9 cellular contexts compared by ENCODE assay signal in the genomic region with DNA sequence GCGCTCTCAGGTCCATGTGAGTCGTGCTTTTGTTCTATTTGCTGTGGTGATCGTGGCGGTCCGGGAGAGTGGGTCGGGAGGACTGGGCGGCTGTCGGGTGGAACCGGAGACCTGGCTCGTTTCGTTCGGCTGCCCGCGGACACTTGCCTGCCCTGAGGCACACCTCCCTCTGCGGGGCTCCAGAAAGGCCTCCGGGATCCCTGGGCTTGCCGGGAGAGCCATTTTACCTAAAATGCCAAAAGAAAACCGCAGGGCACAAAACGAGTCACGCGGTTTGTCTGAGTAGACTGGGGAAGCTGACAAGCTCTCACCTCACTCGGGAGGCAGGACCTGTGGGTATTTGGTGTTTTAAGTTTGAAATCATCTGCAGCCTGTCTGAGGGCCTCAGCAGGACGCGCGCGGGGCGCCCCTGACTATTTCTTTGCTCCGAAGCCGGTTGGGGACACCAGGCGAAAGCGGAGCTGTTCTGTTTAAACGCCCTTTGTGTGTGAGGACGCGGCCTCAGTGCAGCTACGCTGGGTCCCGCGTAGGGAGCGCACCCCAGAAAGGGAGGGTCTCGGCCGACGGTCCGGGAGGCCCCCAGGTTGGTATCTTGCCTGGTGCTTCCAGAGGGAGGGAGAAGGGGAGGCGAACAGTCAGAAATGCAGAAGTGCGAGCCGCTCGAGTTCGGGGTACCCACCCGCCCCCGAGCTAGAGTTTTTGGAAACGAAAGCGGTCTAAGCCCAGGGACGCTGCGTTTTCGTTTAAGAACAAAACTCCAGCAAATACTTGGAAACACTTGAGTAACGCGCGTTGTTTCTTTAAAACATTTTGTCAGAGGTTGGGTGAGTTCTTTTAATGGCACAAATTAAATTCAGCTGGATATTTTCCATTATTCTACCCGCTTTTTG. TPM values are rescaled to one million over a fixed set of nuclear protein-coding genes. Genes with fewer than 3 reads are reported as not detected.
DNase-seq lines count a peak whose midpoint lies in the region; ATAC-seq and TF ChIP-seq lines count a peak whose summit lies in the region.
"Had no signal": no experiment of that assay in that cellular context is flagged by ENCODE, and none has a peak within 500 bp of the region (broad histone marks: within the 10 kb centered on the region; RNA-seq: fewer than 3 reads in every experiment).

No MANE protein-coding gene starts in this region.

- ATAC-seq in heart left ventricle (no peak), left cardiac atrium (no peak), GM18505 (IDR thresholded peaks at IDR 0.05; ENCODE audit: unreplicated experiment) (no peak), GM18517 (IDR thresholded peaks at IDR 0.05; ENCODE audit: unreplicated experiment) (no peak)

- H3K4me1 Mint-ChIP-seq in activated naive CD8-positive, alpha-beta T cell (ENCODE audit: low read depth): peaks cover 22% of the 10 kb centered on the region

- H3K4me3 Mint-ChIP-seq in activated naive CD8-positive, alpha-beta T cell: peak overlapping the region; percentile 79

- no peaks in the 10 kb centered on the region for H3K36me3 Mint-ChIP-seq in activated naive CD8-positive, alpha-beta T cell

- no peaks in the 10 kb centered on the region for H3K9me3 ChIP-seq in heart left ventricle
- H3K9me3 ChIP-seq in liver (ENCODE audit: control insufficient read depth in 4 of 4, low read length in 3 of 4): peaks cover 0 to 11% (median under 1%) of the 10 kb centered on the region in 4 donors
- no peaks in the 10 kb centered on the region for H3K9me3 ChIP-seq in uterus

- H3K4me1 ChIP-seq in heart left ventricle (peaks cover 0 to 26% (median 12%) of the 10 kb centered on the region in 12 donors), liver (ENCODE audit: control insufficient read depth in 4 of 4, insufficient read depth in 4 of 4, low read length in 3 of 4) (peaks cover 15 to 20% (median 16%) of the 10 kb centered on the region in 4 donors), uterus (peaks cover 0 to 11% of the 10 kb centered on the region in 2 donors)

- no peaks in the 10 kb centered on the region for H3K36me3 ChIP-seq in heart left ventricle
- H3K36me3 ChIP-seq in liver (ENCODE audit: control insufficient read depth in 4 of 4, insufficient read depth in 3 of 4, low read depth in 1 of 4, low read length in 3 of 4): no peaks in the 10 kb centered on the region
- H3K36me3 ChIP-seq in uterus: no peaks in the 10 kb centered on the region

- TF ChIP-seq POLR2A in heart left ventricle (IDR thresholded peaks at IDR 0.05) (no peak), uterus (IDR thresholded peaks at IDR 0.05) (no peak), GM18505 (IDR thresholded peaks at IDR 0.05; ENCODE audit: borderline replicate concordance, extremely low read depth, insufficient read depth, insufficient read length) (no peak)

- no peak for TF ChIP-seq CTCF in heart left ventricle (IDR thresholded peaks at IDR 0.05)
- no peak for TF ChIP-seq CTCF in liver (IDR thresholded peaks at IDR 0.05; ENCODE audit: low read depth, low read length, missing input control)
- no peak for TF ChIP-seq CTCF in uterus (IDR thresholded peaks at IDR 0.05)

- no peak for DNase-seq in heart left ventricle
- DNase-seq in left cardiac atrium: no peak
- no peak for DNase-seq in uterus
- no peak for DNase-seq in stimulated activated naive CD4-positive, alpha-beta T cell treated with Interleukin-2 at 50 U/mL for 16 hours (lab: John Stamatoyannopoulos, UW)

- peaks cover 70% of the 10 kb centered on the region for H3K27me3 Mint-ChIP-seq in activated naive CD8-positive, alpha-beta T cell

- no peak overlapping the region for H3K27ac ChIP-seq in heart left ventricle
- no peak overlapping the region for H3K27ac ChIP-seq in liver (ENCODE audit: low read depth in 1 of 2, low read length in 2 of 2)
- peak overlapping the region in 1 of 2 donors; percentile 17 for H3K27ac ChIP-seq in uterus

- no peak for TF ChIP-seq RAD21 in liver (IDR thresholded peaks at IDR 0.05)

- H3K27me3 ChIP-seq in heart left ventricle (peaks cover 50 to 99% (median 91%) of the 10 kb centered on the region in 9 donors), liver (ENCODE audit: control insufficient read depth in 4 of 4, insufficient read depth in 4 of 4, low read length in 3 of 4) (peaks cover 4 to 36% (median 23%) of the 10 kb centered on the region in 4 donors), uterus (peaks cover 0 to 63% of the 10 kb centered on the region in 2 donors)

- no peak overlapping the region for H3K27ac Mint-ChIP-seq in activated naive CD8-positive, alpha-beta T cell

- H3K4me3 ChIP-seq in heart left ventricle (peak overlapping the region; percentile 8 to 45 (median 26)), liver (ENCODE audit: low read depth in 1 of 3, low read length in 3 of 3) (peak overlapping the region in 2 of 3 donors; percentile 22 to 50), uterus (peak overlapping the region; percentile 13 to 17)

- 2 to 5% (median 4%) methylated on average over 41 to 58 of the region's 58 CpGs for WGBS in heart left ventricle, 4 donors
- 5% methylated on average over 58 of the region's 58 CpGs for WGBS in liver

- intact Hi-C loops in heart left ventricle (cut with DNase I): no loop called here
- intact Hi-C loops in left cardiac atrium (cut with DNase I): no loop called here
- intact Hi-C loops in uterus (cut with DNase I; ENCODE audit: low total_unique reads): no loop called here

- H3K9me3 Mint-ChIP-seq in activated naive CD8-positive, alpha-beta T cell (ENCODE audit: low read depth): no peaks in the 10 kb centered on the region

- no peak overlapping the region for H3K9ac ChIP-seq in liver (ENCODE audit: low read depth in 1 of 2, low read length in 2 of 2)

TF ChIP-seq in liver, 16 proteins besides CTCF, POLR2A, EP300 and RAD21:
- TF ChIP-seq FOXA1 (IDR thresholded peaks at IDR 0.05) (no peak), GABPA (IDR thresholded peaks at IDR 0.05 in 1 of 2, conservative IDR thresholded peaks at IDR 0.05 in 1 of 2) (no peak), HNF4G (IDR thresholded peaks at IDR 0.05) (no peak), NR2F2 (IDR thresholded peaks at IDR 0.05) (no peak), HNF4A (conservative IDR thresholded peaks at IDR 0.05) (no peak), TAF1 (conservative IDR thresholded peaks at IDR 0.05) (no peak), JUND (IDR thresholded peaks at IDR 0.05) (no peak), FOXA2 (IDR thresholded peaks at IDR 0.05) (no peak)
- TF ChIP-seq, protein P1, sequence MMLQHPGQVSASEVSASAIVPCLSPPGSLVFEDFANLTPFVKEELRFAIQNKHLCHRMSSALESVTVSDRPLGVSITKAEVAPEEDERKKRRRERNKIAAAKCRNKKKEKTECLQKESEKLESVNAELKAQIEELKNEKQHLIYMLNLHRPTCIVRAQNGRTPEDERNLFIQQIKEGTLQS (IDR thresholded peaks at IDR 0.05): no peak
- TF ChIP-seq, protein P2, sequence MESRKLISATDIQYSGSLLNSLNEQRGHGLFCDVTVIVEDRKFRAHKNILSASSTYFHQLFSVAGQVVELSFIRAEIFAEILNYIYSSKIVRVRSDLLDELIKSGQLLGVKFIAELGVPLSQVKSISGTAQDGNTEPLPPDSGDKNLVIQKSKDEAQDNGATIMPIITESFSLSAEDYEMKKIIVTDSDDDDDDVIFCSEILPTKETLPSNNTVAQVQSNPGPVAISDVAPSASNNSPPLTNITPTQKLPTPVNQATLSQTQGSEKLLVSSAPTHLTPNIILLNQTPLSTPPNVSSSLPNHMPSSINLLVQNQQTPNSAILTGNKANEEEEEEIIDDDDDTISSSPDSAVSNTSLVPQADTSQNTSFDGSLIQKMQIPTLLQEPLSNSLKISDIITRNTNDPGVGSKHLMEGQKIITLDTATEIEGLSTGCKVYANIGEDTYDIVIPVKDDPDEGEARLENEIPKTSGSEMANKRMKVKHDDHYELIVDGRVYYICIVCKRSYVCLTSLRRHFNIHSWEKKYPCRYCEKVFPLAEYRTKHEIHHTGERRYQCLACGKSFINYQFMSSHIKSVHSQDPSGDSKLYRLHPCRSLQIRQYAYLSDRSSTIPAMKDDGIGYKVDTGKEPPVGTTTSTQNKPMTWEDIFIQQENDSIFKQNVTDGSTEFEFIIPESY (IDR thresholded peaks at IDR 0.05): no peak

RNA-seq across cellular contexts. Expression of a gene that starts 1.0 kb away (rescaled TPM):
- not detected for total RNA-seq in heart left ventricle
- polyA plus RNA-seq in heart left ventricle: not detected
- total RNA-seq in left cardiac atrium: not detected
- not detected for total RNA-seq in liver
- not detected for polyA plus RNA-seq in liver
- 1 to 10 TPM in 1 of 4 donors, under 1 TPM in 1, not detected in 2; 0.48 to 1.3 TPM for total RNA-seq in uterus
- total RNA-seq: LHCN-M2 had no signal
